In genomic region chr2:166246901-166247300, GRCh38 we compare ENCODE assay signal across 24 cellular contexts.
"Had no signal": no experiment of that assay in that cellular context is flagged by ENCODE, and none has a peak within 500 bp of the region (broad histone marks: within the 10 kb centered on the region; RNA-seq: fewer than 3 reads in every experiment).

No MANE protein-coding gene starts in this region.

- FAIRE-seq: endometrium, urothelium cell line had no signal

- H3K9me3 Mint-ChIP-seq: neural progenitor cell, type B pancreatic cell had no signal

- H3K27me3 Mint-ChIP-seq: natural killer cell treated with Interleukin-12 subunit alpha and Interleukin-12 subunit beta and Interleukin-15 and Interleukin-18, amount 100 ng/mL, for 72 hours; type B pancreatic cell had no signal

- ATAC-seq: esophagus mucosa; left colon; left ventricle myocardium superior; natural killer cell treated with Interleukin-12 subunit alpha and Interleukin-12 subunit beta and Interleukin-15 and Interleukin-18, amount 100 ng/mL, for 72 hours had no signal

- H3K27ac ChIP-seq: colonic mucosa, hepatocyte, neural progenitor cell, ovary, right atrium auricular region, suprapubic skin, thyroid gland had no signal

- H3K27me3 ChIP-seq: colonic mucosa, hepatocyte, neural progenitor cell, ovary, right atrium auricular region, suprapubic skin, thyroid gland had no signal

- H3K4me1 ChIP-seq: colonic mucosa, neural progenitor cell, right atrium auricular region, suprapubic skin, thyroid gland had no signal

- H3K27ac Mint-ChIP-seq: natural killer cell treated with Interleukin-12 subunit alpha and Interleukin-12 subunit beta and Interleukin-15 and Interleukin-18, amount 100 ng/mL, for 72 hours; neural progenitor cell; type B pancreatic cell had no signal

- H3K4me3 Mint-ChIP-seq: natural killer cell treated with Interleukin-12 subunit alpha and Interleukin-12 subunit beta and Interleukin-15 and Interleukin-18, amount 100 ng/mL, for 72 hours; neural progenitor cell; type B pancreatic cell had no signal

- DNase-seq: colonic mucosa; effector memory CD4-positive, alpha-beta T cell; foreskin melanocyte; head of caudate nucleus; left colon; left ventricle myocardium superior; mesenchymal stem cell; midbrain; nucleus accumbens; ovary; small intestine; stimulated activated CD4-positive, alpha-beta T cell treated with anti-CD3 and anti-CD28 coated beads, Interleukin-12 subunit alpha, Interleukin-12 subunit beta, amount 100 ng/mL, for 4 hours; stimulated activated naive CD4-positive, alpha-beta T cell; thyroid gland had no signal

- H3K9me3 ChIP-seq: colonic mucosa, ovary, right atrium auricular region, suprapubic skin, thyroid gland had no signal

- H3K4me1 Mint-ChIP-seq: neural progenitor cell had no signal

- H3K4me3 ChIP-seq: colonic mucosa, hepatocyte, lung, neural progenitor cell, ovary, right atrium auricular region, suprapubic skin, thyroid gland had no signal

- H3K36me3 ChIP-seq: colonic mucosa, neural progenitor cell, ovary, right atrium auricular region, suprapubic skin, thyroid gland had no signal
